Comparison of ENCODE assay signal across 25 cellular contexts in the genomic region with DNA sequence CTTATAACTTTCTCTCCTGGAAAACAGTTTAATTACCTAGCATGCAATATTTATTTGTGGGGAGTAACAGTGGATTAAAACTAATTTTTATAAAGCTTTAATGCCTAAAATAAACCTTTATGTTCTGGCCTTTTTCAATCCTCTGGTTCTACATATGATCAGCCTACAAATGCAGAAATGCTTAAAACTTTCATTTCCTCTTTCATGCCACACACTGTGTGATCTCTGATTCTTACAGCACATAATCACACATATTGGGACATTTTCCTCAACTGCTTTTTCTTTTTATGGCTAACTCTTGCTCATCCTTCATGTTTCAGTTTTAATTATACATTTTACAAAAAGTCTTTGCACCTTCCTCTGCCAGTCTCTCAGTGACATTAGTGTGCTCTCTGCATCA.
DNase-seq lines count a peak whose midpoint lies in the region.
"Had no signal": no experiment of that assay in that cellular context is flagged by ENCODE, and none has a peak within 500 bp of the region (broad histone marks: within the 10 kb centered on the region; RNA-seq: fewer than 3 reads in every experiment).

No MANE protein-coding gene starts in this region.

- H2AFZ ChIP-seq in Karpas-422 (ENCODE audit: low read length), result peak overlapping the region; percentile 61; the same call in 1 of the 2 replicates
- H2AFZ ChIP-seq: GM23248, PC-9 had no signal

- no peaks in the 10 kb centered on the region for H3K36me3 ChIP-seq in BLaER1 treated with 17β-estradiol and CSF1 and Interleukin-3, amounts not matched to agents 10 nM and 100 nM
- no peaks in the 10 kb centered on the region; the same call in 1 of the 2 replicates for H3K36me3 ChIP-seq in Karpas-422 (ENCODE audit: insufficient read depth, low read length)

- H3K9me2 ChIP-seq in Karpas-422 (replicated peaks; ENCODE audit: insufficient read depth, low read length), result no peaks in the 10 kb centered on the region

- no peaks in the 10 kb centered on the region for H3K27me3 ChIP-seq in BLaER1 treated with 17β-estradiol and CSF1 and Interleukin-3, amounts not matched to agents 10 nM and 100 nM
- no peaks in the 10 kb centered on the region for H3K27me3 ChIP-seq in Karpas-422 (ENCODE audit: low read length)

- H3K79me2 ChIP-seq in Karpas-422 (ENCODE audit: low read length), result no peaks in the 10 kb centered on the region

- peak; percentile 66 for DNase-seq in Karpas-422
- peak; percentile 79 to 96 for DNase-seq in NOMO-1 (lab: John Stamatoyannopoulos, UW; ENCODE audit: unreplicated experiment in 2 of 2)
- DNase-seq in SIG-M5 (lab: John Stamatoyannopoulos, UW), result peak; percentile 76
- DNase-seq in stimulated activated naive CD4-positive, alpha-beta T cell (lab: John Stamatoyannopoulos, UW), result no peak
- no peak for DNase-seq in hepatic stellate cell (ENCODE audit: low spot score)
- DNase-seq in stimulated activated CD8-positive, alpha-beta memory T cell treated with anti-CD3 and anti-CD28 coated beads, Interleukin-4, amount 100 ng/mL, for 48 hours, result no peak
- DNase-seq: 8988T; AML-193; Calu3; CD8-positive, alpha-beta memory T cell; DMS153; GM23248; HCEC 1CT; KBM-7; NCI-H1048; NCI-H1417 treated with DMSO at 0.1 percent for 48 hours; NCI-H187; NCI-H446; NCI-H526 treated with DMSO at 0.1 percent for 48 hours; PC-9; RPMI8226; SHP77 treated with DMSO at 0.1 percent for 48 hours; T-helper 1 cell had no signal

- peaks cover 5 to 22% (median 17%) of the 10 kb centered on the region in 10 experiments; a peak in 15 of 20 replicates for H3K4me1 ChIP-seq in BLaER1 treated with 17β-estradiol and CSF1 and Interleukin-3, amounts not matched to agents 10 nM and 100 nM
- peaks cover 10% of the 10 kb centered on the region for H3K4me1 ChIP-seq in Karpas-422 (ENCODE audit: low read length)

- H4K20me1 ChIP-seq in BLaER1 treated with 17β-estradiol and CSF1 and Interleukin-3, amounts not matched to agents 10 nM and 100 nM, result no peaks in the 10 kb centered on the region
- no peaks in the 10 kb centered on the region for H4K20me1 ChIP-seq in Karpas-422 (ENCODE audit: insufficient read depth, low read depth, low read length)

- H3K4me3 ChIP-seq in BLaER1 treated with 17β-estradiol and CSF1 and Interleukin-3, amounts not matched to agents 10 nM and 100 nM, result no peak overlapping the region
- no peak overlapping the region for H3K4me3 ChIP-seq in Karpas-422 (ENCODE audit: low read length)
- H3K4me3 ChIP-seq: GM23248, PC-9 had no signal

- no peaks in the 10 kb centered on the region for H3K9me3 ChIP-seq in BLaER1 treated with 17β-estradiol and CSF1 and Interleukin-3, amounts not matched to agents 10 nM and 100 nM (replicated peaks in 1 of 11)
- H3K9me3 ChIP-seq in Karpas-422 (ENCODE audit: low read length), result peaks cover 8% of the 10 kb centered on the region

- peak overlapping the region in 8 of 11 experiments; percentile 3 to 59 (median 51); a peak in 14 of 22 replicates for H3K4me2 ChIP-seq in BLaER1 treated with 17β-estradiol and CSF1 and Interleukin-3, amounts not matched to agents 10 nM and 100 nM
- no peak overlapping the region for H3K4me2 ChIP-seq in Karpas-422 (ENCODE audit: low read depth, low read length, poor library complexity, severe bottlenecking)
- H3K4me2 ChIP-seq: PC-9 had no signal

- H3K27ac ChIP-seq in BLaER1 treated with 17β-estradiol and CSF1 and Interleukin-3, amounts not matched to agents 10 nM and 100 nM, result peak overlapping the region in 9 of 11 experiments; percentile 18 to 75 (median 64); a peak in 18 of 22 replicates
- no peak overlapping the region for H3K27ac ChIP-seq in Karpas-422 (ENCODE audit: low read length)
- H3K27ac ChIP-seq: C4-2B, GM23248, PC-9 had no signal

- peak overlapping the region in 2 of 11 experiments; percentile 51 to 52; a peak in 5 of 22 replicates for H3K9ac ChIP-seq in BLaER1 treated with 17β-estradiol and CSF1 and Interleukin-3, amounts not matched to agents 10 nM and 100 nM
- H3K9ac ChIP-seq in Karpas-422 (ENCODE audit: low read length), result no peak overlapping the region
- H3K9ac ChIP-seq: GM23248 had no signal

Comparison
In these comparisons a context has a peak if more than half of its experiments do, and no peak if none do; other contexts are left out.
1. DNase-seq: peak in Karpas-422 (single experiment), NOMO-1 (2 of 2) and SIG-M5 (single experiment); none in stimulated activated naive CD4-positive, alpha-beta T cell (0 of 6), hepatic stellate cell (single experiment) and stimulated activated CD8-positive, alpha-beta memory T cell treated with anti-CD3 and anti-CD28 coated beads, Interleukin-4, amount 100 ng/mL, for 48 hours (single experiment).